19 cellular contexts compared by ENCODE assay signal in the genomic region with DNA sequence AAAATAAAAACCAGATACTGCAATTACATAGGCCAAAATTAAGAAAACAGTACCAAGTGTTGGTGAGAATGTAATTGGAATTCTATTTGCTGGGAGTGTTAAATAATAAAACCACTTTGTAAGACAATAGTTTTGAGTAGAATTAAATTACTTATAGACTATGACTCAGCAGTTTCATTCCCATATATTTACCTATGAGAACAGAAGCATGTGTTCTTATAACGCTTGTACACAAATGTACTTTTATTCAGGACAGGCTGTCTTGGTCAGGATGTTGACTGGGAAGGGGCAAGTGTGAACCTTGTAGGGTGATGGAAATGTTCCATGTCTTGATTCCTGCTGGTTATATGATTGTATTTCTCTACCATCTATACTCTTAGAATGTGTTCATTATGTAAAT. TPM values are rescaled to one million over a fixed set of nuclear protein-coding genes. Genes with fewer than 3 reads are reported as not detected.
A peak's percentile ranks its signal among the peaks of the same experiment; 100 is the strongest.
DNase-seq lines count a peak whose midpoint lies in the region; ATAC-seq and TF ChIP-seq lines count a peak whose summit lies in the region.
"Had no signal": no experiment of that assay in that cellular context is flagged by ENCODE, and none has a peak within 500 bp of the region (broad histone marks: within the 10 kb centered on the region; RNA-seq: fewer than 3 reads in every experiment).

No MANE protein-coding gene starts in this region.

- H3F3A ChIP-seq in SK-N-SH (replicated peaks; ENCODE audit: insufficient read depth) = peaks cover 46% of the 10 kb centered on the region

- no peaks in the 10 kb centered on the region for H3K27me3 Mint-ChIP-seq in activated naive CD8-positive, alpha-beta T cell
- no peaks in the 10 kb centered on the region for H3K27me3 Mint-ChIP-seq in activated naive CD8-positive, alpha-beta T cell treated with anti-CD3 and anti-CD28 coated beads for 36 hours
- H3K27me3 Mint-ChIP-seq in effector memory CD8-positive, alpha-beta T cell = no peaks in the 10 kb centered on the region

- no peak for TF ChIP-seq EP300 in SK-N-SH (IDR thresholded peaks at IDR 0.05; ENCODE audit: borderline replicate concordance in 1 of 2, low read depth in 1 of 2, low read length in 1 of 2)

- H3K36me3 ChIP-seq in SK-N-SH (replicated peaks in 1 of 2; ENCODE audit: control insufficient read depth in 1 of 2, insufficient read depth in 2 of 2, low read length in 1 of 2) = peaks cover 0 to 2% of the 10 kb centered on the region in 2 experiments
- H3K36me3 ChIP-seq in testis (ENCODE audit: low read depth, missing control alignments) = no peaks in the 10 kb centered on the region
- H3K36me3 ChIP-seq: ascending aorta, Peyer's patch, upper lobe of left lung had no signal

- no peak for DNase-seq in activated naive CD8-positive, alpha-beta T cell treated with anti-CD3 and anti-CD28 coated beads for 36 hours
- peak; percentile 24 for DNase-seq in NCI-H69 (lab: John Stamatoyannopoulos, UW)
- DNase-seq in effector memory CD8-positive, alpha-beta T cell = no peak
- DNase-seq in stimulated activated effector memory CD8-positive, alpha-beta T cell treated with anti-CD3 and anti-CD28 coated beads, Interleukin-12 subunit alpha, Interleukin-12 subunit beta, amount 100 ng/mL, for 72 hours (ENCODE audit: low spot score in 2 of 2) = no peak
- no peak for DNase-seq in SK-N-SH
- DNase-seq in stimulated activated naive CD8-positive, alpha-beta T cell treated with anti-CD3 and anti-CD28 coated beads, Interleukin-15, Interleukin-2, amounts not matched to agents 100 U/mL and 50 U/mL, for 24 hours = no peak
- DNase-seq in testis = no peak
- DNase-seq: activated naive CD4-positive, alpha-beta T cell treated with anti-CD3 and anti-CD28 coated beads, Interleukin-2, amount 50 U/mL, for 16 hours; activated T-cell treated with anti-CD3 and anti-CD28 coated beads, Interleukin-2, amount 50 U/mL, for 72 hours; central memory CD4-positive, alpha-beta T cell; dermis blood vessel endothelial cell; head of caudate nucleus; MV-4-11; NCI-H524; Peyer's patch; upper lobe of left lung had no signal

- peaks cover 12% of the 10 kb centered on the region for H3K36me3 Mint-ChIP-seq in activated naive CD8-positive, alpha-beta T cell
- H3K36me3 Mint-ChIP-seq in activated naive CD8-positive, alpha-beta T cell treated with anti-CD3 and anti-CD28 coated beads for 36 hours = peaks cover 18% of the 10 kb centered on the region
- peaks cover 9% of the 10 kb centered on the region for H3K36me3 Mint-ChIP-seq in effector memory CD8-positive, alpha-beta T cell (ENCODE audit: insufficient read depth)
- no peaks in the 10 kb centered on the region for H3K36me3 Mint-ChIP-seq in stimulated activated effector memory CD8-positive, alpha-beta T cell treated with anti-CD3 and anti-CD28 coated beads, Interleukin-12 subunit alpha, Interleukin-12 subunit beta, amount 100 ng/mL, for 72 hours

- no peaks in the 10 kb centered on the region for H3K9me3 Mint-ChIP-seq in activated naive CD8-positive, alpha-beta T cell (ENCODE audit: low read depth)
- peaks cover 3% of the 10 kb centered on the region for H3K9me3 Mint-ChIP-seq in activated naive CD8-positive, alpha-beta T cell treated with anti-CD3 and anti-CD28 coated beads for 36 hours
- H3K9me3 Mint-ChIP-seq in effector memory CD8-positive, alpha-beta T cell = no peaks in the 10 kb centered on the region
- no peaks in the 10 kb centered on the region for H3K9me3 Mint-ChIP-seq in stimulated activated effector memory CD8-positive, alpha-beta T cell treated with anti-CD3 and anti-CD28 coated beads, Interleukin-12 subunit alpha, Interleukin-12 subunit beta, amount 100 ng/mL, for 72 hours

- ATAC-seq in effector memory CD8-positive, alpha-beta T cell (replicated peaks) = no peak
- ATAC-seq in stimulated activated effector memory CD8-positive, alpha-beta T cell treated with anti-CD3 and anti-CD28 coated beads, Interleukin-12 subunit alpha, Interleukin-12 subunit beta, amount 100 ng/mL, for 72 hours = no peak
- ATAC-seq in stimulated activated naive CD8-positive, alpha-beta T cell treated with anti-CD3 and anti-CD28 coated beads, Interleukin-15, Interleukin-2, amounts not matched to agents 100 U/mL and 50 U/mL, for 24 hours = no peak

- no peak overlapping the region for H2AFZ ChIP-seq in SK-N-SH (ENCODE audit: low read depth)

- no peak overlapping the region for H3K9ac ChIP-seq in SK-N-SH

- WGBS in SK-N-SH (ENCODE audit: low lambda C conversion rate) = 67% methylated on average over 1 of the region's 1 CpG
- 96% methylated on average over 1 of the region's 1 CpG for WGBS in testis, 2 donors

- CTCF ChIA-PET in SK-N-SH (lab: Yijun Ruan, JAX) = no interaction called here

- peaks cover 78% of the 10 kb centered on the region for H4K20me1 ChIP-seq in SK-N-SH (ENCODE audit: insufficient read depth)

- POLR2A ChIA-PET in SK-N-SH (lab: Yijun Ruan, JAX) = no interaction called here

- H3K4me3 ChIP-seq in SK-N-SH (ENCODE audit: low read depth in 2 of 2, low read length in 1 of 2) (no peak overlapping the region), testis (no peak overlapping the region)
- H3K4me3 ChIP-seq: ascending aorta, Peyer's patch, upper lobe of left lung had no signal

- TF ChIP-seq RAD21 in SK-N-SH (IDR thresholded peaks at IDR 0.05; ENCODE audit: low read length) = no peak

- H3K4me3 Mint-ChIP-seq in activated naive CD8-positive, alpha-beta T cell = no peak overlapping the region
- no peak overlapping the region for H3K4me3 Mint-ChIP-seq in activated naive CD8-positive, alpha-beta T cell treated with anti-CD3 and anti-CD28 coated beads for 36 hours
- H3K4me3 Mint-ChIP-seq in effector memory CD8-positive, alpha-beta T cell = no peak overlapping the region
- no peak overlapping the region for H3K4me3 Mint-ChIP-seq in stimulated activated effector memory CD8-positive, alpha-beta T cell treated with anti-CD3 and anti-CD28 coated beads, Interleukin-12 subunit alpha, Interleukin-12 subunit beta, amount 100 ng/mL, for 72 hours
- H3K4me3 Mint-ChIP-seq: activated T-cell treated with anti-CD3 and anti-CD28 coated beads, Interleukin-2, amount 50 U/mL, for 72 hours; CD14-positive monocyte had no signal

- H3K27ac Mint-ChIP-seq in activated naive CD8-positive, alpha-beta T cell = peak overlapping the region; percentile 18
- no peak overlapping the region for H3K27ac Mint-ChIP-seq in activated naive CD8-positive, alpha-beta T cell treated with anti-CD3 and anti-CD28 coated beads for 36 hours
- H3K27ac Mint-ChIP-seq in effector memory CD8-positive, alpha-beta T cell = peak overlapping the region; percentile 17 to 75
- peak overlapping the region; percentile 41 for H3K27ac Mint-ChIP-seq in stimulated activated effector memory CD8-positive, alpha-beta T cell treated with anti-CD3 and anti-CD28 coated beads, Interleukin-12 subunit alpha, Interleukin-12 subunit beta, amount 100 ng/mL, for 72 hours
- H3K27ac Mint-ChIP-seq: activated T-cell treated with anti-CD3 and anti-CD28 coated beads, Interleukin-2, amount 50 U/mL, for 72 hours had no signal

- H3K9me2 ChIP-seq in SK-N-SH = no peaks in the 10 kb centered on the region; the same call in 1 of the 2 replicates

- TF ChIP-seq POLR2A in testis (IDR thresholded peaks at IDR 0.05) = no peak

- peaks cover 77% of the 10 kb centered on the region for H3K4me1 Mint-ChIP-seq in activated naive CD8-positive, alpha-beta T cell (ENCODE audit: low read depth)
- H3K4me1 Mint-ChIP-seq in activated naive CD8-positive, alpha-beta T cell treated with anti-CD3 and anti-CD28 coated beads for 36 hours = peaks cover 42% of the 10 kb centered on the region
- peaks cover 46 to 78% of the 10 kb centered on the region in 2 donors for H3K4me1 Mint-ChIP-seq in effector memory CD8-positive, alpha-beta T cell (ENCODE audit: low read depth in 2 of 2)
- H3K4me1 Mint-ChIP-seq in stimulated activated effector memory CD8-positive, alpha-beta T cell treated with anti-CD3 and anti-CD28 coated beads, Interleukin-12 subunit alpha, Interleukin-12 subunit beta, amount 100 ng/mL, for 72 hours = peaks cover 67% of the 10 kb centered on the region

- H3K27ac ChIP-seq in SK-N-SH (ENCODE audit: low read depth in 2 of 2, low read length in 1 of 2) (no peak overlapping the region), testis (no peak overlapping the region)
- H3K27ac ChIP-seq: ascending aorta, Peyer's patch, upper lobe of left lung had no signal

- intact Hi-C loops in testis (cut with DNase I; ENCODE audit: low total_unique reads) = no loop called here

- no peak overlapping the region for H3K4me2 ChIP-seq in SK-N-SH

- no peaks in the 10 kb centered on the region for H3K27me3 ChIP-seq in SK-N-SH (ENCODE audit: insufficient read depth)
- H3K27me3 ChIP-seq in testis = no peaks in the 10 kb centered on the region
- H3K27me3 ChIP-seq: ascending aorta, Peyer's patch, upper lobe of left lung had no signal

- H3K9me3 ChIP-seq in SK-N-SH (no peaks in the 10 kb centered on the region), testis (no peaks in the 10 kb centered on the region)
- H3K9me3 ChIP-seq: ascending aorta, Peyer's patch, upper lobe of left lung had no signal

- H3K79me2 ChIP-seq in SK-N-SH (ENCODE audit: insufficient read depth) = peaks cover 100% of the 10 kb centered on the region

- no peak for TF ChIP-seq CTCF in SK-N-SH (IDR thresholded peaks at IDR 0.05)
- no peak for TF ChIP-seq CTCF in testis (IDR thresholded peaks at IDR 0.05)

- H3K4me1 ChIP-seq in SK-N-SH (ENCODE audit: control insufficient read depth in 1 of 2, insufficient read depth in 2 of 2, low read depth in 1 of 2, low read length in 1 of 2) = peaks cover 2 to 13% of the 10 kb centered on the region in 2 experiments; a peak in 3 of 4 replicates
- H3K4me1 ChIP-seq in testis = no peaks in the 10 kb centered on the region

TF ChIP-seq in SK-N-SH, 30 proteins besides CTCF, POLR2A, EP300 and RAD21 (continues in another document):
- TF ChIP-seq USF2 (IDR thresholded peaks at IDR 0.05; ENCODE audit: borderline replicate concordance, low read depth, low read length) (no peak), MEF2A (IDR thresholded peaks at IDR 0.05; ENCODE audit: borderline replicate concordance, low read depth) (no peak), FOSL2 (IDR thresholded peaks at IDR 0.05; ENCODE audit: borderline replicate concordance, low read depth) (no peak), GABPA (IDR thresholded peaks at IDR 0.05; ENCODE audit: low read depth) (no peak), NRF1 (IDR thresholded peaks at IDR 0.05; ENCODE audit: low read depth, low read length) (no peak)

RNA-seq across cellular contexts. Expression of gene ERBIN, which starts 56.3 kb away (rescaled TPM):
- total RNA-seq in activated naive CD8-positive, alpha-beta T cell treated with anti-CD3 and anti-CD28 coated beads for 36 hours = 10 to 100 TPM; 38.3 to 41.1 TPM
- 10.3 and 14.0 TPM in 2 replicates for polyA plus RNA-seq in SK-N-SH (2012; rRNA removed)
- polyA plus RNA-seq in SK-N-SH (2012; cell fraction: cytosol; rRNA removed) = 16.0 and 18.2 TPM in 2 replicates
- polyA plus RNA-seq in SK-N-SH (2012; cell fraction: nucleus; rRNA removed) = 8.0 and 21.9 TPM in 2 replicates
- total RNA-seq in testis = 10 to 100 TPM; 79.8 to 98.3 TPM
- polyA plus RNA-seq in testis (ENCODE audit: insufficient read depth, low read depth, low replicate concordance) = 45.7 TPM
